Comparison of ENCODE assay signal across 16 cellular contexts in genomic region chr10:6161913-6162312, GRCh38. TPM values are rescaled to one million over a fixed set of nuclear protein-coding genes. Genes with fewer than 3 reads are reported as not detected.
DNase-seq lines count a peak whose midpoint lies in the region; ATAC-seq lines count a peak whose summit lies in the region.
"Had no signal": no experiment of that assay in that cellular context is flagged by ENCODE, and none has a peak within 500 bp of the region (broad histone marks: within the 10 kb centered on the region; RNA-seq: fewer than 3 reads in every experiment).

No MANE protein-coding gene starts in this region.

- H3K27me3 Mint-ChIP-seq in activated CD4-positive, alpha-beta memory T cell treated with anti-CD3 and anti-CD28 coated beads for 36 hours = no peaks in the 10 kb centered on the region
- H3K27me3 Mint-ChIP-seq in activated CD4-positive, alpha-beta memory T cell treated with anti-CD3 and anti-CD28 coated beads, Interleukin-2, amount 10 ng/mL, durations not matched to agents 7 days and 5 days = no peaks in the 10 kb centered on the region
- no peaks in the 10 kb centered on the region for H3K27me3 Mint-ChIP-seq in activated T-helper 17 cell treated with anti-CD3 and anti-CD28 coated beads, Interleukin-2, amount 50 U/mL, for 72 hours
- H3K27me3 Mint-ChIP-seq: effector memory CD8-positive, alpha-beta T cell; stimulated activated naive B cell treated with anti-CD40 and anti-IgM and Interleukin-4, amounts not matched to agents 10 μg/mL and 1 μg/mL and 100 μg/mL, for 72 hours had no signal

- H3K4me3 Mint-ChIP-seq in activated CD4-positive, alpha-beta memory T cell treated with anti-CD3 and anti-CD28 coated beads for 36 hours = no peak overlapping the region
- H3K4me3 Mint-ChIP-seq in activated CD4-positive, alpha-beta memory T cell treated with anti-CD3 and anti-CD28 coated beads, Interleukin-2, amount 10 ng/mL, durations not matched to agents 7 days and 5 days = no peak overlapping the region
- peak overlapping the region; percentile 84 for H3K4me3 Mint-ChIP-seq in activated T-helper 17 cell treated with anti-CD3 and anti-CD28 coated beads, Interleukin-2, amount 50 U/mL, for 72 hours

- H3K4me3 ChIP-seq in subcutaneous abdominal adipose tissue (ENCODE audit: low read depth in 1 of 5, low read length in 5 of 5) = no peak overlapping the region
- H3K4me3 ChIP-seq: A549 had no signal

- peaks cover 57% of the 10 kb centered on the region for H3K4me1 Mint-ChIP-seq in activated CD4-positive, alpha-beta memory T cell treated with anti-CD3 and anti-CD28 coated beads for 36 hours (ENCODE audit: low read depth)
- H3K4me1 Mint-ChIP-seq in activated CD4-positive, alpha-beta memory T cell treated with anti-CD3 and anti-CD28 coated beads, Interleukin-2, amount 10 ng/mL, durations not matched to agents 7 days and 5 days = peaks cover 43% of the 10 kb centered on the region
- H3K4me1 Mint-ChIP-seq in activated T-helper 17 cell treated with anti-CD3 and anti-CD28 coated beads, Interleukin-2, amount 50 U/mL, for 72 hours = peaks cover 27% of the 10 kb centered on the region

- H3K9ac ChIP-seq in subcutaneous abdominal adipose tissue (ENCODE audit: low read length in 5 of 5) = peak overlapping the region in 1 of 5 donors; percentile 25

- no peaks in the 10 kb centered on the region for H3K27me3 ChIP-seq in subcutaneous abdominal adipose tissue (ENCODE audit: control insufficient read depth in 5 of 5, insufficient read depth in 4 of 5, low read length in 5 of 5)

- H3K36me3 ChIP-seq in subcutaneous abdominal adipose tissue (ENCODE audit: control insufficient read depth in 5 of 5, insufficient read depth in 5 of 5, low read length in 5 of 5) = peaks cover 0 to 6% (median 2%) of the 10 kb centered on the region in 5 donors

- peak overlapping the region; percentile 89 for H3K27ac ChIP-seq in subcutaneous abdominal adipose tissue (ENCODE audit: low read depth, low read length)
- H3K27ac ChIP-seq: A549, HL-60 had no signal

- no peak for ATAC-seq in activated T-helper 17 cell treated with anti-CD3 and anti-CD28 coated beads, Interleukin-2, amount 50 U/mL, for 72 hours (replicated peaks)
- ATAC-seq in HG02973 (IDR thresholded peaks at IDR 0.05; ENCODE audit: unreplicated experiment) = no peak
- ATAC-seq: effector memory CD8-positive, alpha-beta T cell; stimulated activated naive B cell treated with anti-CD40 and anti-IgM and Interleukin-4, amounts not matched to agents 10 μg/mL and 1 μg/mL and 100 μg/mL, for 72 hours had no signal

- POLR2A ChIA-PET in activated CD4-positive, alpha-beta memory T cell treated with anti-CD3 and anti-CD28 coated beads for 36 hours (lab: Charles Lee) = interaction anchor here (0.9 kb wide), 1 partner anchor 41 kb away, joined by 3 read pairs; the partner anchor contains the start of gene PFKFB3
- POLR2A ChIA-PET in activated CD4-positive, alpha-beta memory T cell treated with anti-CD3 and anti-CD28 coated beads, Interleukin-2, amount 10 ng/mL, durations not matched to agents 7 days and 5 days (lab: Charles Lee) = interaction anchor here (0.8 to 3.2 kb wide), 5 partner anchors 11 to 27 kb away, joined by 3 to 20 read pairs (median 9); no protein-coding TSS in a partner anchor

- H3K4me1 ChIP-seq in subcutaneous abdominal adipose tissue (ENCODE audit: control insufficient read depth in 5 of 5, insufficient read depth in 5 of 5, low read length in 5 of 5) = peaks cover 3 to 30% (median 28%) of the 10 kb centered on the region in 5 donors

- no peaks in the 10 kb centered on the region for H3K9me3 Mint-ChIP-seq in activated CD4-positive, alpha-beta memory T cell treated with anti-CD3 and anti-CD28 coated beads for 36 hours
- no peaks in the 10 kb centered on the region for H3K9me3 Mint-ChIP-seq in activated CD4-positive, alpha-beta memory T cell treated with anti-CD3 and anti-CD28 coated beads, Interleukin-2, amount 10 ng/mL, durations not matched to agents 7 days and 5 days
- H3K9me3 Mint-ChIP-seq in activated T-helper 17 cell treated with anti-CD3 and anti-CD28 coated beads, Interleukin-2, amount 50 U/mL, for 72 hours = no peaks in the 10 kb centered on the region
- H3K9me3 Mint-ChIP-seq: effector memory CD8-positive, alpha-beta T cell; stimulated activated naive B cell treated with anti-CD40 and anti-IgM and Interleukin-4, amounts not matched to agents 10 μg/mL and 1 μg/mL and 100 μg/mL, for 72 hours had no signal

- peak overlapping the region; percentile 20 for H3K27ac Mint-ChIP-seq in activated CD4-positive, alpha-beta memory T cell treated with anti-CD3 and anti-CD28 coated beads for 36 hours
- H3K27ac Mint-ChIP-seq in activated CD4-positive, alpha-beta memory T cell treated with anti-CD3 and anti-CD28 coated beads, Interleukin-2, amount 10 ng/mL, durations not matched to agents 7 days and 5 days = no peak overlapping the region
- H3K27ac Mint-ChIP-seq in activated T-helper 17 cell treated with anti-CD3 and anti-CD28 coated beads, Interleukin-2, amount 50 U/mL, for 72 hours = peak overlapping the region; percentile 85

- CTCF ChIA-PET in activated CD4-positive, alpha-beta memory T cell treated with anti-CD3 and anti-CD28 coated beads for 36 hours (lab: Charles Lee) = interaction anchor here (1.2 to 3.5 kb wide), 6 partner anchors 11 to 240 kb away, joined by 4 to 23 read pairs (median 8); no protein-coding TSS in a partner anchor
- CTCF ChIA-PET in activated CD4-positive, alpha-beta memory T cell treated with anti-CD3 and anti-CD28 coated beads, Interleukin-2, amount 10 ng/mL, durations not matched to agents 7 days and 5 days (lab: Charles Lee) = interaction anchor here (0.6 to 3.3 kb wide), 6 partner anchors 10 to 130 kb away, joined by 3 to 29 read pairs (median 8); partner anchors contain the start of gene PFKFB3

- intact Hi-C loops in activated CD4-positive, alpha-beta memory T cell treated with anti-CD3 and anti-CD28 coated beads for 36 hours (cut with micrococcal nuclease) = loop anchor here (2.0 kb wide), 1 partner anchor 17 kb away; no protein-coding TSS in a partner anchor

- H3K9me3 ChIP-seq in subcutaneous abdominal adipose tissue (ENCODE audit: control insufficient read depth in 5 of 5, low read length in 5 of 5) = no peaks in the 10 kb centered on the region
- H3K9me3 ChIP-seq: A549 had no signal

- no peak for DNase-seq in activated CD4-positive, alpha-beta memory T cell treated with anti-CD3 and anti-CD28 coated beads for 36 hours
- DNase-seq in activated CD4-positive, alpha-beta memory T cell treated with anti-CD3 and anti-CD28 coated beads, Interleukin-2, amount 10 ng/mL, durations not matched to agents 7 days and 5 days = no peak
- DNase-seq in iris pigment epithelial cell (ENCODE audit: low read depth) = peak; percentile 20
- DNase-seq in NCI-H1930 (lab: John Stamatoyannopoulos, UW) = no peak
- no peak for DNase-seq in stimulated activated CD4-positive, alpha-beta T cell treated with anti-CD3 and anti-CD28 coated beads, Interleukin-4, amount 100 ng/mL, for 4 hours
- DNase-seq: activated CD4-positive, alpha-beta T cell treated with anti-CD3 and anti-CD28 coated beads, Interleukin-2, amount 50 U/mL, for 48 hours; activated effector memory CD4-positive, alpha-beta T cell treated with anti-CD3 and anti-CD28 coated beads, Interleukin-2, amount 50 U/mL, for 16 hours; effector memory CD8-positive, alpha-beta T cell; NCI-H1436 treated with DMSO at 0.1 percent for 48 hours; SHP77 treated with DMSO at 0.1 percent for 48 hours; stimulated activated naive B cell treated with anti-CD40 and anti-IgM and Interleukin-4, amounts not matched to agents 10 μg/mL and 1 μg/mL and 100 μg/mL, for 72 hours had no signal

- peaks cover 15% of the 10 kb centered on the region for H3K36me3 Mint-ChIP-seq in activated CD4-positive, alpha-beta memory T cell treated with anti-CD3 and anti-CD28 coated beads for 36 hours
- H3K36me3 Mint-ChIP-seq in activated CD4-positive, alpha-beta memory T cell treated with anti-CD3 and anti-CD28 coated beads, Interleukin-2, amount 10 ng/mL, durations not matched to agents 7 days and 5 days (ENCODE audit: low read depth) = peaks cover 6% of the 10 kb centered on the region
- peaks cover 69% of the 10 kb centered on the region for H3K36me3 Mint-ChIP-seq in activated T-helper 17 cell treated with anti-CD3 and anti-CD28 coated beads, Interleukin-2, amount 50 U/mL, for 72 hours (ENCODE audit: low read depth)

RNA-seq across cellular contexts. Expression of gene PFKFB3, which starts 40.8 kb away (rescaled TPM):
- total RNA-seq in activated CD4-positive, alpha-beta memory T cell treated with anti-CD3 and anti-CD28 coated beads for 36 hours = 10 to 100 TPM; 70.6 to 76.4 TPM
- total RNA-seq in activated CD4-positive, alpha-beta memory T cell treated with anti-CD3 and anti-CD28 coated beads, Interleukin-2, amount 10 ng/mL, durations not matched to agents 7 days and 5 days = 10 to 100 TPM; 66.8 to 69.4 TPM
- total RNA-seq in activated T-helper 17 cell treated with anti-CD3 and anti-CD28 coated beads, Interleukin-2, amount 50 U/mL, for 72 hours = 100 to 1,000 TPM; 157 to 310 TPM
